In genomic region chr20:63740501-63741353, GRCh38 we compare ENCODE assay signal across 8 cellular contexts. TPM values are rescaled to one million over a fixed set of nuclear protein-coding genes. Genes with fewer than 3 reads are reported as not detected.
A peak's percentile ranks its signal among the peaks of the same experiment; 100 is the strongest.
DNase-seq lines count a peak whose midpoint lies in the region; ATAC-seq and TF ChIP-seq lines count a peak whose summit lies in the region.

No MANE protein-coding gene starts in this region.

- H3K27me3 ChIP-seq in kidney epithelial cell (ENCODE audit: control insufficient read depth, insufficient read depth, low read length) = no peaks in the 10 kb centered on the region

- no peak for ATAC-seq in GM19467 (IDR thresholded peaks at IDR 0.05; ENCODE audit: unreplicated experiment)

- H3K27ac ChIP-seq in 22Rv1 (peak overlapping the region; percentile 98), coronary artery (peak overlapping the region; percentile 82 to 93), skin epidermis (peak overlapping the region; percentile 32 to 94 (median 86))

- TF ChIP-seq CTCF in 22Rv1 (IDR thresholded peaks at IDR 0.05) (peak; percentile 18; the same call in 1 of the 2 replicates), coronary artery (IDR thresholded peaks at IDR 0.05) (no peak), kidney epithelial cell (IDR thresholded peaks at IDR 0.05; ENCODE audit: insufficient read depth, low read length, poor library complexity, severe bottlenecking) (peak; percentile 19)

- peaks cover 2% of the 10 kb centered on the region for H3K36me3 ChIP-seq in kidney epithelial cell (ENCODE audit: control insufficient read depth, insufficient read depth, low read length)

- H3K4me3 ChIP-seq in coronary artery = peak overlapping the region; percentile 78
- H3K4me3 ChIP-seq in kidney epithelial cell (ENCODE audit: low read depth, low read length) = peak overlapping the region; percentile 57
- peak overlapping the region; percentile 53 to 75 (median 62) for H3K4me3 ChIP-seq in skin epidermis

- DNase-seq in GM04503 (ENCODE audit: low read depth) = peak; percentile 68
- DNase-seq in NCI-H1105 treated with DMSO at 0.1 percent for 48 hours (lab: John Stamatoyannopoulos, UW) = peak; percentile 69
- peak; percentile 30 for DNase-seq in T follicular helper cell (ENCODE audit: low read depth)
- peak; percentile 95 for DNase-seq in coronary artery (ENCODE audit: low spot score)
- DNase-seq in kidney epithelial cell (ENCODE audit: low read depth) = peak; percentile 16

RNA-seq across cellular contexts. Expression of gene SLC2A4RG, which starts 1.2 kb away (rescaled TPM):
- 50.2 and 91.1 TPM in 2 replicates for total RNA-seq in kidney epithelial cell

RNA-seq across cellular contexts. Expression of gene LIME1, which starts 4.3 kb away (rescaled TPM):
- total RNA-seq in kidney epithelial cell = 9.4 and 14.0 TPM in 2 replicates

RNA-seq across cellular contexts. Expression of gene ZGPAT, which starts 32.9 kb away (rescaled TPM):
- 39.8 and 42.6 TPM in 2 replicates for total RNA-seq in kidney epithelial cell

RNA-seq across cellular contexts. Expression of gene ARFRP1, which starts 33.0 kb away (rescaled TPM):
- total RNA-seq in kidney epithelial cell = 47.7 and 56.9 TPM in 2 replicates

RNA-seq across cellular contexts. Expression of gene TNFRSF6B, which starts 44.3 kb away (rescaled TPM):
- total RNA-seq in kidney epithelial cell = 97.0 and 119 TPM in 2 replicates

Comparison
In these comparisons a context has a peak if more than half of its experiments do, and no peak if none do; other contexts are left out.
1. DNase-seq: peak in every context shown above with its lines; median percentile 95 in coronary artery; 69 in NCI-H1105 treated with DMSO at 0.1 percent for 48 hours; 68 in GM04503; 30 in T follicular helper cell; 16 in kidney epithelial cell.